In the genomic region with DNA sequence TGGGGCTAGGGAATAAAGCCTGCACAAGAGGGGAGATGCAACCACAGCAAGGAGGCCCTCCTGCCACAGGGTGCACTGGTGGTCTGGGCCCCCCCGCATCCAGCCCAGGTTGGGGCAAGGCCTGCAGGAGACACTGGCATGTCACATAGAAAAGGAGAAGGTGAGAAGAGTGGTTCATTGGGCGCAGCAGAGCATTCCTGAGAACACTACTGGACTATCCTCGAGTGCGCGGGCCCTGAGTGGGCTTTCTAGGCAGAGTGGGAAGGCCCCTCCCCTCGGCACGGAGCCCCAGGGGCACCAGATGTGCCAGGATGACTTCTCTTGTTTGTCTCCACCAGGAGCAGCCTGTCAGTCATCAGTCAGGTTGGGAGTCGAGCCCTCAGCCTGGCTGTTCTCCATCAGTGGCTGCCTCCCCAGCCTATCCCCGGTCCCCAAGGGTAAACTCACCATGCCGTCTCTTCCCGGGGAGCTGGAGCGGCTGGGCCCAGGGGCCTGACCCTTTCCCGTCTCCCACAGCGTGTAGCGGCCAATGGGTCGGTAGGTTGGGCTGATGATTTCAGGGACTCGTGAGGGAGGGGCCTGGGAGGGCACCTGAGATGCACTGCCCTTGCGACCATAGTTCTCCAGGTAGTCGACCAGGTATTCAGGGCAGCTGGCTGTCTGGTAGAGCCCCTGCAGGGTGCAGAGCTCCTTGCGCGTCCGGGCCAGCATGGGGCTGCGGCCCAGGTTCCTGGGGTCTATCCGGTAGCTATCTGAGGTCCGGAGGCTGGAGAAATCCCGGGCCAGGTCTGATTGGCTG, we compare ENCODE assay signal across 1 cellular context.
TF ChIP-seq lines count a peak whose summit lies in the region.

No MANE protein-coding gene starts in this region.

TF ChIP-seq in H1, 55 proteins besides CTCF, POLR2A, EP300 and RAD21:
- TF ChIP-seq ZNF274 (IDR thresholded peaks at IDR 0.05; ENCODE audit: borderline replicate concordance, extremely low read depth, low read length) (no peak), CBX5 (IDR thresholded peaks at IDR 0.05; ENCODE audit: low read depth, low read length) (no peak), CREB1 (IDR thresholded peaks at IDR 0.05) (no peak), NANOG (IDR thresholded peaks at IDR 0.05; ENCODE audit: insufficient read depth, low read depth, low read length, poor library complexity, severe bottlenecking) (no peak), SRF (IDR thresholded peaks at IDR 0.05; ENCODE audit: low read depth, low read length) (no peak), EGR1 (IDR thresholded peaks at IDR 0.05; ENCODE audit: borderline replicate concordance, low read depth, low read length) (no peak)
